ENCODE assay signal across 17 cellular contexts in genomic region chr20:24098886-24099285, GRCh38.
DNase-seq lines count a peak whose midpoint lies in the region; TF ChIP-seq lines count a peak whose summit lies in the region.
"Had no signal": no experiment of that assay in that cellular context is flagged by ENCODE, and none has a peak within 500 bp of the region (broad histone marks: within the 10 kb centered on the region; RNA-seq: fewer than 3 reads in every experiment).

No MANE protein-coding gene starts in this region.

- POLR2A ChIA-PET in RWPE1 (lab: Yijun Ruan, JAX; ENCODE audit: low non-redundant PET): no interaction called here

- H3K9me3 ChIP-seq in effector memory CD4-positive, alpha-beta T cell (ENCODE audit: control insufficient read depth, low read length): no peaks in the 10 kb centered on the region
- H3K9me3 ChIP-seq: gastroesophageal sphincter, right atrium auricular region, stomach had no signal

- no peaks in the 10 kb centered on the region for H3K27me3 ChIP-seq in effector memory CD4-positive, alpha-beta T cell (replicated peaks; ENCODE audit: control insufficient read depth, insufficient read depth, low read length, poor library complexity, severe bottlenecking)
- H3K27me3 ChIP-seq: right atrium auricular region had no signal

- no peak overlapping the region for H3K4me3 ChIP-seq in AG09309 (ENCODE audit: control insufficient read depth, low read depth, low read length)
- no peak overlapping the region for H3K4me3 ChIP-seq in epithelial cell of esophagus (ENCODE audit: low read length)
- no peak overlapping the region for H3K4me3 ChIP-seq in effector memory CD4-positive, alpha-beta T cell (ENCODE audit: insufficient read depth, low read depth, low read length, poor library complexity, severe bottlenecking)
- H3K4me3 ChIP-seq: gastroesophageal sphincter, right atrium auricular region, stomach had no signal

- DNase-seq in AG09309 (ENCODE audit: low read depth) (peak; percentile 18), RWPE1 (ENCODE audit: low spot score) (peak; percentile 15), epithelial cell of esophagus (ENCODE audit: low read depth) (peak; percentile 85), middle frontal gyrus (ENCODE audit: extremely low spot score, low spot score) (peak; percentile 53), NCI-H187 (lab: John Stamatoyannopoulos, UW) (no peak), GM13977 (ENCODE audit: low spot score) (no peak), NCI-H1436 treated with DMSO at 0.1 percent for 48 hours (lab: John Stamatoyannopoulos, UW) (no peak)
- DNase-seq in effector memory CD4-positive, alpha-beta T cell: no peak
- DNase-seq: activated CD4-positive, alpha-beta T cell treated with anti-CD3 and anti-CD28 coated beads for 48 hours; activated naive CD4-positive, alpha-beta T cell treated with anti-CD3 and anti-CD28 coated beads for 36 hours; COR-L47; endodermal cell; Kasumi-1; NCI-H446; stomach had no signal

- in situ Hi-C loops in GM13977 (cut with MboI; ENCODE audit: low pct_unique_long_range_greater_than_20kb, low sequenced_read_pairs, unreplicated experiment): no loop called here

- no peak overlapping the region for H3K27ac ChIP-seq in RWPE1
- H3K27ac ChIP-seq in effector memory CD4-positive, alpha-beta T cell (ENCODE audit: insufficient read depth, low read length, poor library complexity, severe bottlenecking): no peak overlapping the region
- H3K27ac ChIP-seq: gastroesophageal sphincter, right atrium auricular region, stomach had no signal

- no peaks in the 10 kb centered on the region for H3K4me1 ChIP-seq in effector memory CD4-positive, alpha-beta T cell (ENCODE audit: control insufficient read depth, insufficient read depth, low read length, poor library complexity, severe bottlenecking)
- H3K4me1 ChIP-seq: gastroesophageal sphincter, right atrium auricular region, stomach had no signal

- TF ChIP-seq CTCF in AG09309 (IDR thresholded peaks at IDR 0.05; ENCODE audit: control insufficient read depth, insufficient read depth, low read depth, low read length, missing control alignments) (no peak), RWPE1 (conservative IDR thresholded peaks at IDR 0.05; ENCODE audit: low read depth) (no peak), epithelial cell of esophagus (IDR thresholded peaks at IDR 0.05; ENCODE audit: insufficient read depth, low read depth, low read length, missing control alignments) (no peak), GM13977 (IDR thresholded peaks at IDR 0.05; ENCODE audit: extremely low read depth, insufficient read depth, missing control alignments) (no peak)

- CTCF ChIA-PET in RWPE1 (lab: Yijun Ruan, JAX): interaction anchor here (0.5 kb wide), 1 partner anchor 62 kb away, joined by 3 read pairs; no protein-coding TSS in a partner anchor

- no peaks in the 10 kb centered on the region for H3K36me3 ChIP-seq in effector memory CD4-positive, alpha-beta T cell (ENCODE audit: control insufficient read depth, insufficient read depth, low read length)
- H3K36me3 ChIP-seq: gastroesophageal sphincter, right atrium auricular region, stomach had no signal

Comparison
In these comparisons a context has a peak if more than half of its experiments do, and no peak if none do; other contexts are left out.
1. DNase-seq: peak in AG09309 (single experiment), RWPE1 (single experiment), epithelial cell of esophagus (single experiment) and middle frontal gyrus (single experiment); none in NCI-H187 (0 of 2), GM13977 (single experiment), effector memory CD4-positive, alpha-beta T cell (0 of 3) and NCI-H1436 treated with DMSO at 0.1 percent for 48 hours (single experiment).